8 cellular contexts compared by ENCODE assay signal in the genomic region with DNA sequence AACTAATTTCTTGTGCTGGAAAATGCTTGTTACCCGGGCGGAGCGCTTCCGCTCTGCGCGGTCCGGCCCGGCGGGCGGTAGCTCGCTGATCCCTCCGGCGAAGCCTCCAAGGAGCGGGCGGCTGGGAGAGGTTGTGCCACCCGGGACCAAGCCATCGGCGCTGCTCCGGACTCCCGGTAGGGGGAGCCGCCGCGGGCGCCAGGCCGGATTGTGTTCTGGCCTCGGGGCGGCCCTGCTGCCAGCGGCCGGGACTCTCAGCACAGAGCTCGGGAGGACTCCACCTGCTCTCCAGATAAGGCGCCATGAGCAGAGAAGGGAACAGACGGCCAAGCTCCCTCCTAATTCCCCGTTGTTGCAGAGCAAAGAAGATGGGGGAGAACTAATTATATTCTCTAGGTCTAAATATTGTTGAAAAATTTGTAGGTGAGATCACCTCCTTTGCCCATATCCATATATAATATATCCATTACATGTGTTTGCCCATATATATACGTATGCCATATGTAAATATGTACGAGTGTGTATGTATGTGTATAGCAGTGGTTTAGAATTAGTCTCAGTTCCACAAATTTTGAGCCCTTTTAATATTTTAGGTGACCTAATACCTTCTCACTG. TPM values are rescaled to one million over a fixed set of nuclear protein-coding genes. Genes with fewer than 3 reads are reported as not detected.
DNase-seq lines count a peak whose midpoint lies in the region; ATAC-seq, FAIRE-seq and TF ChIP-seq lines count a peak whose summit lies in the region.

No MANE protein-coding gene starts in this region.

- no peaks in the 10 kb centered on the region for H4K20me1 ChIP-seq in endothelial cell of umbilical vein (replicated peaks; ENCODE audit: control insufficient read depth, extremely low read depth, insufficient read depth, low read length)

- dilution Hi-C loops in endothelial cell of umbilical vein (cut with MboI; ENCODE audit: extremely low pct_ligation_motif_present, low sequenced_read_pairs), result no loop called here

- H3K27me3 ChIP-seq in Panc1 (ENCODE audit: control insufficient read depth, insufficient read depth, low read length) (peaks cover 4% of the 10 kb centered on the region; the same call in 1 of the 2 replicates), endothelial cell of umbilical vein (ENCODE audit: control insufficient read depth in 2 of 2, insufficient read depth in 2 of 2, low read length in 2 of 2) (peaks cover 60 to 68% of the 10 kb centered on the region in 2 experiments)
- H3K27me3 ChIP-seq in CD8-positive, alpha-beta memory T cell (ENCODE audit: insufficient read depth, low read length, poor library complexity, severe bottlenecking), result peaks cover 64% of the 10 kb centered on the region

- no peaks in the 10 kb centered on the region for H3K9me1 ChIP-seq in endothelial cell of umbilical vein (replicated peaks; ENCODE audit: control insufficient read depth, extremely low read depth, insufficient read depth, low read length)

- intact Hi-C loops in Panc1 (cut with micrococcal nuclease; ENCODE audit: unreplicated experiment), result no loop called here
- intact Hi-C loops in endothelial cell of umbilical vein (cut with micrococcal nuclease), result loop anchor here (1.0 kb wide), 1 partner anchor 12 kb away; no protein-coding TSS in a partner anchor
- intact Hi-C loops in mucosa of descending colon (cut with DNase I, micrococcal nuclease), result no loop called here

- H3K9me3 Mint-ChIP-seq in CD8-positive, alpha-beta memory T cell, result peaks cover 0 to 10% (median 0%) of the 10 kb centered on the region in 5 donors

- no peak overlapping the region for H2AFZ ChIP-seq in endothelial cell of umbilical vein (ENCODE audit: low read depth, low read length)

- no peak overlapping the region for H3K9ac ChIP-seq in endothelial cell of umbilical vein (replicated peaks; ENCODE audit: extremely low read depth, insufficient read depth, low read length)

- peak; percentile 86 for DNase-seq in COLO668 (lab: John Stamatoyannopoulos, UW; ENCODE audit: unreplicated experiment)
- peak; percentile 85 for DNase-seq in HK-2 (ENCODE audit: unreplicated experiment)
- DNase-seq in Panc1 (ENCODE audit: low read depth, low spot score), result no peak
- peak; percentile 36 for DNase-seq in endothelial cell of umbilical vein (ENCODE audit: low read depth, low spot score)
- peak; percentile 78 to 91 (median 80) for DNase-seq in mucosa of descending colon
- no peak for DNase-seq in AML-193 (lab: John Stamatoyannopoulos, UW)
- DNase-seq in CD8-positive, alpha-beta memory T cell, result no peak

- no peaks in the 10 kb centered on the region for H3K79me2 ChIP-seq in endothelial cell of umbilical vein (ENCODE audit: control insufficient read depth, insufficient read depth, low read length)

- ATAC-seq in GM19324 (IDR thresholded peaks at IDR 0.05; ENCODE audit: low FRiP score, unreplicated experiment), result peak; percentile 77
- ATAC-seq in Panc1, result peak; percentile 99
- ATAC-seq in mucosa of descending colon, result peak; percentile 68

- H3K9me3 ChIP-seq in Panc1 (ENCODE audit: control insufficient read depth, insufficient read depth, low read depth, low read length) (no peaks in the 10 kb centered on the region), endothelial cell of umbilical vein (replicated peaks; ENCODE audit: control insufficient read depth, insufficient read depth, low read length) (no peaks in the 10 kb centered on the region), mucosa of descending colon (no peaks in the 10 kb centered on the region)
- no peaks in the 10 kb centered on the region for H3K9me3 ChIP-seq in CD8-positive, alpha-beta memory T cell (ENCODE audit: low read length)

- CTCF ChIA-PET in Panc1 (lab: Charles Lee) (interaction anchor here (0.7 to 1.2 kb wide), 3 partner anchors 10 to 79 kb away, joined by 4 to 6 read pairs (median 5); no protein-coding TSS in a partner anchor), endothelial cell of umbilical vein (lab: Charles Lee) (interaction anchor here (0.6 to 5.1 kb wide), 13 partner anchors 8 to 1162 kb away, joined by 3 to 36 read pairs (median 4); partner anchors contain the start of gene SATB2)
- CTCF ChIA-PET in CD8-positive, alpha-beta memory T cell (lab: Charles Lee), result no interaction called here

- no peaks in the 10 kb centered on the region for H3K4me1 ChIP-seq in Panc1 (ENCODE audit: control insufficient read depth, insufficient read depth, low read length)
- H3K4me1 ChIP-seq in endothelial cell of umbilical vein (ENCODE audit: control insufficient read depth, extremely low read depth, insufficient read depth, low read length), result no peaks in the 10 kb centered on the region
- peaks cover 18% of the 10 kb centered on the region for H3K4me1 ChIP-seq in mucosa of descending colon (ENCODE audit: low read depth)
- peaks cover 7% of the 10 kb centered on the region for H3K4me1 ChIP-seq in CD8-positive, alpha-beta memory T cell (ENCODE audit: insufficient read depth, low read length)

- H3K27ac ChIP-seq in Panc1 (ENCODE audit: low read length), result no peak overlapping the region
- no peak overlapping the region for H3K27ac ChIP-seq in endothelial cell of umbilical vein (ENCODE audit: insufficient read depth, low read depth, low read length)
- no peak overlapping the region for H3K27ac ChIP-seq in CD8-positive, alpha-beta memory T cell (ENCODE audit: low read depth, low read length)

- no peak overlapping the region for H3K4me2 ChIP-seq in endothelial cell of umbilical vein (ENCODE audit: insufficient read depth, low read length)

- BruUV-seq in Panc1 (replicated peaks; lab: Mats Ljungman, UMichigan) (no TSS peak), endothelial cell of umbilical vein (replicated peaks; lab: Mats Ljungman, UMichigan) (no TSS peak)

- POLR2A ChIA-PET in Panc1 (lab: Charles Lee) (interaction anchor here (0.7 kb wide), 1 partner anchor 8 kb away, joined by 3 read pairs; no protein-coding TSS in a partner anchor), endothelial cell of umbilical vein (lab: Charles Lee) (no interaction called here)
- POLR2A ChIA-PET in CD8-positive, alpha-beta memory T cell (lab: Charles Lee), result no interaction called here

- peak; percentile 93 for TF ChIP-seq CTCF in Panc1 (IDR thresholded peaks at IDR 0.05)
- peak; percentile 72 to 94 for TF ChIP-seq CTCF in endothelial cell of umbilical vein (IDR thresholded peaks at IDR 0.05; ENCODE audit: extremely low read depth in 1 of 2, insufficient read depth in 1 of 2, low read depth in 1 of 2, low read length in 2 of 2)
- peak; percentile 43 for TF ChIP-seq CTCF in mucosa of descending colon (IDR thresholded peaks at IDR 0.05)

- H3K4me1 Mint-ChIP-seq in CD8-positive, alpha-beta memory T cell, result peaks cover 5 to 22% (median 9%) of the 10 kb centered on the region in 3 donors

- H3K4me3 ChIP-seq in Panc1 (ENCODE audit: low read depth in 2 of 2, low read length in 2 of 2), result peak overlapping the region; percentile 16 to 37; a peak in 3 of 4 replicates
- H3K4me3 ChIP-seq in endothelial cell of umbilical vein (replicated peaks in 1 of 3; ENCODE audit: insufficient read depth in 1 of 3, low read depth in 1 of 3, low read length in 3 of 3), result no peak overlapping the region
- peak overlapping the region; percentile 28 for H3K4me3 ChIP-seq in mucosa of descending colon
- H3K4me3 ChIP-seq in CD8-positive, alpha-beta memory T cell (ENCODE audit: low read length), result no peak overlapping the region

- no peak overlapping the region for H3K4me3 Mint-ChIP-seq in CD8-positive, alpha-beta memory T cell

- peak; percentile 48 for FAIRE-seq in endothelial cell of umbilical vein (lab: Jason Lieb, UNC)

- H3K27me3 Mint-ChIP-seq in CD8-positive, alpha-beta memory T cell, result peaks cover 59 to 90% of the 10 kb centered on the region in 2 donors

- H3K36me3 Mint-ChIP-seq in CD8-positive, alpha-beta memory T cell, result no peaks in the 10 kb centered on the region

- TF ChIP-seq POLR2A in endothelial cell of umbilical vein (IDR thresholded peaks at IDR 0.05; ENCODE audit: low read depth, low read length), result no peak

- H3K36me3 ChIP-seq in Panc1 (ENCODE audit: control insufficient read depth, insufficient read depth, low read length), result no peaks in the 10 kb centered on the region
- no peaks in the 10 kb centered on the region for H3K36me3 ChIP-seq in endothelial cell of umbilical vein (ENCODE audit: control insufficient read depth in 2 of 2, extremely low read depth in 1 of 2, insufficient read depth in 2 of 2, low read length in 2 of 2)
- no peaks in the 10 kb centered on the region for H3K36me3 ChIP-seq in mucosa of descending colon (ENCODE audit: low read depth)
- no peaks in the 10 kb centered on the region for H3K36me3 ChIP-seq in CD8-positive, alpha-beta memory T cell (ENCODE audit: insufficient read depth, low read length)

- H3K27ac Mint-ChIP-seq in CD8-positive, alpha-beta memory T cell, result peak overlapping the region in 1 of 8 donors; percentile 50

- in situ Hi-C loops in Panc1 (cut with HindIII; ENCODE audit: low pct_unique_long_range_greater_than_20kb, low sequenced_read_pairs), result no loop called here

TF ChIP-seq in endothelial cell of umbilical vein, 7 proteins besides CTCF, POLR2A, EP300 and RAD21:
- TF ChIP-seq POLR2AphosphoS5 (IDR thresholded peaks at IDR 0.05; ENCODE audit: insufficient read depth, low read depth, low read length), result no peak
- no peak for TF ChIP-seq FOS (IDR thresholded peaks at IDR 0.05; ENCODE audit: borderline replicate concordance, insufficient read depth, low read length)
- no peak for TF ChIP-seq JUN (IDR thresholded peaks at IDR 0.05; ENCODE audit: borderline replicate concordance, insufficient read depth, insufficient read length, low read depth)
- no peak for TF ChIP-seq GATA2 (IDR thresholded peaks at IDR 0.05; ENCODE audit: insufficient read depth, insufficient read length, low read depth, low read length)
- TF ChIP-seq MAX (IDR thresholded peaks at IDR 0.05; ENCODE audit: insufficient read depth, insufficient read length), result no peak
- no peak for TF ChIP-seq MYC (IDR thresholded peaks at IDR 0.05; ENCODE audit: low read depth, low read length)

RNA-seq across cellular contexts. Expression of gene SATB2, which starts 13.8 kb away (rescaled TPM):
- total RNA-seq in Panc1 (2021; ENCODE audit: unreplicated experiment) (43.2 TPM), endothelial cell of umbilical vein (1.1 and 1.6 TPM in 2 replicates), mucosa of descending colon (100 to 1,000 TPM; 125 to 328 (median 183) TPM)
- polyA plus RNA-seq in Panc1 (2012; ENCODE audit: insufficient read length), result 17.9 TPM
- polyA plus RNA-seq in endothelial cell of umbilical vein, result 0.47 and 0.62 TPM in 2 replicates
- polyA plus RNA-seq in endothelial cell of umbilical vein (2011; cell fraction: cytosol; rRNA removed), result 0.38 and 0.40 TPM in 2 replicates
- 4.6 and 5.0 TPM in 2 replicates for polyA plus RNA-seq in endothelial cell of umbilical vein (2011; cell fraction: nucleus; rRNA removed)
- 0.37 and 0.59 TPM in 2 replicates for polyA plus RNA-seq in endothelial cell of umbilical vein (2012)
- 1.3 and 5.5 TPM in 2 replicates for polyA minus RNA-seq in endothelial cell of umbilical vein
- polyA minus RNA-seq in endothelial cell of umbilical vein (2011; cell fraction: cytosol; rRNA and poly(A)+ RNA removed), result 3.3 TPM
- 2.8 and 4.7 TPM in 2 replicates for polyA minus RNA-seq in endothelial cell of umbilical vein (2011; cell fraction: nucleus; rRNA and poly(A)+ RNA removed)
- under 1 TPM; 0.09 to 0.13 TPM for total RNA-seq in CD8-positive, alpha-beta memory T cell
- not detected for polyA plus RNA-seq in CD8-positive, alpha-beta memory T cell

Comparison
In these comparisons a context has a peak if more than half of its experiments do, and no peak if none do; other contexts are left out.
1. DNase-seq: peak in COLO668 (single experiment), HK-2 (single experiment), endothelial cell of umbilical vein (single experiment) and mucosa of descending colon (3 of 3); none in Panc1 (single experiment), AML-193 (0 of 2) and CD8-positive, alpha-beta memory T cell (0 of 5).
2. H3K4me3 ChIP-seq: peak in Panc1 (2 of 2) and mucosa of descending colon (single experiment); none in endothelial cell of umbilical vein (0 of 3) and CD8-positive, alpha-beta memory T cell (single experiment).
3. CTCF ChIP-seq: peak in every context shown above with its lines; median percentile 93 in Panc1; 83 in endothelial cell of umbilical vein; 43 in mucosa of descending colon.
4. RNA of gene SATB2, which starts 13.8 kb away (total RNA-seq): 125 to 328 TPM in mucosa of descending colon and 43.2 TPM in Panc1 (single experiment); 1.1 to 1.6 TPM in endothelial cell of umbilical vein and 0.09 to 0.13 TPM in CD8-positive, alpha-beta memory T cell; every median in the first group is over 10 times any median in the second.
5. Peak in every context shown above with its lines, with median percentiles within 50 percentile points of each other: ATAC-seq.